8 cellular contexts compared by ENCODE assay signal in the genomic region with DNA sequence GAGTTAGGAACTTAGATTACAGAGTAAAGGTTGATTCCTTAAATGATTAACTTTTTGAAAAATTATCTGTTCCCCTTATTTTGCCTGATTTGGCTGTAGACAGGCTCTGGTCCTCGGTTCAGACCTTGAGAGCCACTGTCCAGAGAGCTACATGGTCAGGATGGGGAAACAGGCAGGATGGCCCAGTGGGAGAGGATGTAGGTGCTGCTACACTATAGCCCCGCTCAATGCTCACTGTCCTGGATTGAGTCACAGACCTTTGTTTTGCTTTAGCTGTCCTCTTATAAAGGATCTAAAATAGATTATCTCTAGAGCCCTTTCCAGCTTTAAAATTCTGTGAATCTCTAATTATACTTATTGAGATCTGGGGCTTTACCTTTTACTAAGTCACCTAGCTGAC. TPM values are rescaled to one million over a fixed set of nuclear protein-coding genes. Genes with fewer than 3 reads are reported as not detected.
DNase-seq lines count a peak whose midpoint lies in the region; ATAC-seq and TF ChIP-seq lines count a peak whose summit lies in the region.

No MANE protein-coding gene starts in this region.

- peaks cover 33% of the 10 kb centered on the region for H3K4me1 Mint-ChIP-seq in WTC11
- peaks cover 63% of the 10 kb centered on the region for H3K4me1 Mint-ChIP-seq in stimulated activated naive CD8-positive, alpha-beta T cell treated with anti-CD3 and anti-CD28 coated beads, Interleukin-15, Interleukin-2, amounts not matched to agents 100 ng/mL and 50 ng/mL, for 24 hours (ENCODE audit: low read depth)

- CTCF ChIA-PET in WTC11 (lab: Charles Lee): interaction anchor here (0.8 to 1.6 kb wide), 2 partner anchors 11 to 79 kb away, joined by 3 to 5 read pairs; no protein-coding TSS in a partner anchor

- H3K36me3 Mint-ChIP-seq in WTC11: no peaks in the 10 kb centered on the region
- peaks cover 4% of the 10 kb centered on the region for H3K36me3 Mint-ChIP-seq in stimulated activated naive CD8-positive, alpha-beta T cell treated with anti-CD3 and anti-CD28 coated beads, Interleukin-15, Interleukin-2, amounts not matched to agents 100 ng/mL and 50 ng/mL, for 24 hours (ENCODE audit: low read depth)

- ATAC-seq in left cardiac atrium (no peak), WTC11 (no peak), GM21528 (IDR thresholded peaks at IDR 0.05; ENCODE audit: low FRiP score, unreplicated experiment) (no peak), HG02840 (IDR thresholded peaks at IDR 0.05; ENCODE audit: low FRiP score, unreplicated experiment) (no peak)

- peak overlapping the region; percentile 67 for H3K4me3 ChIP-seq in cardiac muscle cell
- H3K4me3 ChIP-seq in iPS-18c (ENCODE audit: insufficient read depth, low read depth, low read length): peak overlapping the region; percentile 91

- H3K4me1 ChIP-seq in cardiac muscle cell (ENCODE audit: low read depth): peaks cover 19% of the 10 kb centered on the region

- no peaks in the 10 kb centered on the region for H3K27me3 ChIP-seq in cardiac muscle cell

- H3K27ac Mint-ChIP-seq in WTC11: no peak overlapping the region
- H3K27ac Mint-ChIP-seq in stimulated activated naive CD8-positive, alpha-beta T cell treated with anti-CD3 and anti-CD28 coated beads, Interleukin-15, Interleukin-2, amounts not matched to agents 100 ng/mL and 50 ng/mL, for 24 hours: no peak overlapping the region

- H3K4me3 Mint-ChIP-seq in WTC11: peak overlapping the region; percentile 89
- peak overlapping the region; percentile 91 for H3K4me3 Mint-ChIP-seq in stimulated activated naive CD8-positive, alpha-beta T cell treated with anti-CD3 and anti-CD28 coated beads, Interleukin-15, Interleukin-2, amounts not matched to agents 100 ng/mL and 50 ng/mL, for 24 hours

- H3K27me3 Mint-ChIP-seq in WTC11 (ENCODE audit: low read depth): no peaks in the 10 kb centered on the region
- H3K27me3 Mint-ChIP-seq in stimulated activated naive CD8-positive, alpha-beta T cell treated with anti-CD3 and anti-CD28 coated beads, Interleukin-15, Interleukin-2, amounts not matched to agents 100 ng/mL and 50 ng/mL, for 24 hours: no peaks in the 10 kb centered on the region

- no peaks in the 10 kb centered on the region for H3K9me3 ChIP-seq in cardiac muscle cell (ENCODE audit: low read depth)
- peaks cover 2% of the 10 kb centered on the region for H3K9me3 ChIP-seq in iPS-18c (ENCODE audit: control insufficient read depth, insufficient read depth, low read length)

- POLR2A ChIA-PET in WTC11 (lab: Charles Lee): interaction anchor here (1.0 to 2.4 kb wide), 3 partner anchors 8 to 81 kb away, joined by 3 to 44 read pairs (median 6); a partner anchor contains a TSS

- H3K27ac ChIP-seq in cardiac muscle cell: peak overlapping the region; percentile 96

- H3K36me3 ChIP-seq in cardiac muscle cell: no peaks in the 10 kb centered on the region

- TF ChIP-seq CTCF in cardiac muscle cell (IDR thresholded peaks at IDR 0.05; ENCODE audit: low read depth, low read length): no peak
- no peak for TF ChIP-seq CTCF in WTC11 (IDR thresholded peaks at IDR 0.05)

- intact Hi-C loops in left cardiac atrium (cut with DNase I): loop anchor here (2.0 to 10.0 kb wide), 3 partner anchors 81 to 149 kb away; a partner anchor contains a TSS

- H3K9me3 Mint-ChIP-seq in WTC11: no peaks in the 10 kb centered on the region
- no peaks in the 10 kb centered on the region for H3K9me3 Mint-ChIP-seq in stimulated activated naive CD8-positive, alpha-beta T cell treated with anti-CD3 and anti-CD28 coated beads, Interleukin-15, Interleukin-2, amounts not matched to agents 100 ng/mL and 50 ng/mL, for 24 hours

- DNase-seq in cardiac muscle cell (ENCODE audit: low read depth in 1 of 2, low spot score in 1 of 2): peak in 1 of 2 donors; percentile 20
- DNase-seq in left cardiac atrium: no peak
- no peak for DNase-seq in WTC11 (ENCODE audit: low spot score)
- DNase-seq in SHP77 treated with DMSO at 0.1 percent for 48 hours (lab: John Stamatoyannopoulos, UW): no peak

TF ChIP-seq in WTC11, 78 proteins besides CTCF, POLR2A, EP300 and RAD21:
- no peak for TF ChIP-seq RELA (CRISPR knock-in tag; IDR thresholded peaks at IDR 0.05; ENCODE audit: borderline replicate concordance)
- TF ChIP-seq ZNF219 (CRISPR knock-in tag; IDR thresholded peaks at IDR 0.05; ENCODE audit: borderline replicate concordance): no peak
- TF ChIP-seq, protein P1, sequence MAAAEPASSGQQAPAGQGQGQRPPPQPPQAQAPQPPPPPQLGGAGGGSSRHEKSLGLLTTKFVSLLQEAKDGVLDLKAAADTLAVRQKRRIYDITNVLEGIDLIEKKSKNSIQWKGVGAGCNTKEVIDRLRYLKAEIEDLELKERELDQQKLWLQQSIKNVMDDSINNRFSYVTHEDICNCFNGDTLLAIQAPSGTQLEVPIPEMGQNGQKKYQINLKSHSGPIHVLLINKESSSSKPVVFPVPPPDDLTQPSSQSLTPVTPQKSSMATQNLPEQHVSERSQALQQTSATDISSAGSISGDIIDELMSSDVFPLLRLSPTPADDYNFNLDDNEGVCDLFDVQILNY (CRISPR knock-in tag; IDR thresholded peaks at IDR 0.05): no peak
- TF ChIP-seq ZNF232 (CRISPR knock-in tag; IDR thresholded peaks at IDR 0.05): no peak

RNA-seq across cellular contexts. Expression of a gene that starts 1.3 kb away (rescaled TPM):
- total RNA-seq in cardiac muscle cell (5.9 and 9.0 TPM in 2 replicates), left cardiac atrium (10 to 100 TPM; 10.1 to 11.7 TPM), WTC11 (2021) (11.7 to 11.8 TPM (median 11.8 TPM) in 3 replicates)
- 6.1 and 12.3 TPM in 2 replicates for polyA plus RNA-seq in cardiac muscle cell
